ENCODE assay signal across 9 cellular contexts in genomic region chrX:151680805-151681204, GRCh38. TPM values are rescaled to one million over a fixed set of nuclear protein-coding genes. Genes with fewer than 3 reads are reported as not detected.
DNase-seq lines count a peak whose midpoint lies in the region; ATAC-seq, FAIRE-seq and TF ChIP-seq lines count a peak whose summit lies in the region.
"Had no signal": no experiment of that assay in that cellular context is flagged by ENCODE, and none has a peak within 500 bp of the region (broad histone marks: within the 10 kb centered on the region; RNA-seq: fewer than 3 reads in every experiment).

No MANE protein-coding gene starts in this region.

- DNase-seq in AG20443 (ENCODE audit: low spot score) (peak; percentile 16), RCC 7860 (ENCODE audit: low spot score) (peak; percentile 17), right atrium auricular region (ENCODE audit: low spot score) (no peak), ascending aorta (ENCODE audit: low spot score in 2 of 2) (no peak)
- DNase-seq in activated effector memory CD4-positive, alpha-beta T cell treated with anti-CD3 and anti-CD28 coated beads, Interleukin-2, amount 50 U/mL, for 16 hours: peak; percentile 76
- peak; percentile 34 to 47 for DNase-seq in stimulated activated CD4-positive, alpha-beta T cell treated with anti-CD3 and anti-CD28 coated beads, Interleukin-1b, Interleukin-23, amount 100 ng/mL, for 4 hours (ENCODE audit: low read depth in 2 of 2)

- intact Hi-C loops in ascending aorta (cut with DNase I): no loop called here

- H3K27ac ChIP-seq in right atrium auricular region: no peak overlapping the region
- no peak overlapping the region for H3K27ac ChIP-seq in ascending aorta

- no peaks in the 10 kb centered on the region for H3K9me3 ChIP-seq in right atrium auricular region
- no peaks in the 10 kb centered on the region for H3K9me3 ChIP-seq in ascending aorta

- peak; percentile 34 to 70 for TF ChIP-seq CTCF in right atrium auricular region (IDR thresholded peaks at IDR 0.05)
- peak in 1 of 3 experiments; percentile 30 for TF ChIP-seq CTCF in ascending aorta (IDR thresholded peaks at IDR 0.05)

- H3K36me3 ChIP-seq in right atrium auricular region (no peaks in the 10 kb centered on the region), ascending aorta (no peaks in the 10 kb centered on the region)

- peak; percentile 90 for ATAC-seq in GM18499 (IDR thresholded peaks at IDR 0.05; ENCODE audit: insufficient read depth, unreplicated experiment)
- ATAC-seq in HG03159 (IDR thresholded peaks at IDR 0.05; ENCODE audit: unreplicated experiment): peak; percentile 92

- H3K4me1 ChIP-seq in right atrium auricular region (no peaks in the 10 kb centered on the region), ascending aorta (no peaks in the 10 kb centered on the region)

- no peaks in the 10 kb centered on the region for H3K27me3 ChIP-seq in right atrium auricular region
- H3K27me3 ChIP-seq in ascending aorta: no peaks in the 10 kb centered on the region

- H3K4me3 ChIP-seq in right atrium auricular region (no peak overlapping the region), ascending aorta (no peak overlapping the region)

- no peak for FAIRE-seq in RCC 7860 (lab: Jason Lieb, UNC)

RNA-seq across cellular contexts. Expression of gene PRRG3, which starts 14.5 kb away (rescaled TPM):
- total RNA-seq in right atrium auricular region: 1 to 10 TPM in 1 of 2 donors, under 1 TPM in 1; 0.08 to 1.7 TPM
- not detected for total RNA-seq in ascending aorta

RNA-seq across cellular contexts. Expression of gene FATE1, which starts 35.0 kb away (rescaled TPM):
- total RNA-seq in right atrium auricular region (not detected), ascending aorta (not detected)
- total RNA-seq: temporal lobe had no signal

RNA-seq across cellular contexts. Expression of gene CNGA2, which starts 53.7 kb away (rescaled TPM):
- total RNA-seq in right atrium auricular region (not detected), ascending aorta (not detected)
- total RNA-seq: temporal lobe had no signal

Comparison
In these comparisons a context has a peak if more than half of its experiments do, and no peak if none do; other contexts are left out.
1. DNase-seq: peak in AG20443 (single experiment), RCC 7860 (single experiment), activated effector memory CD4-positive, alpha-beta T cell treated with anti-CD3 and anti-CD28 coated beads, Interleukin-2, amount 50 U/mL, for 16 hours (single experiment) and stimulated activated CD4-positive, alpha-beta T cell treated with anti-CD3 and anti-CD28 coated beads, Interleukin-1b, Interleukin-23, amount 100 ng/mL, for 4 hours (2 of 2); none in right atrium auricular region (single experiment) and ascending aorta (0 of 2).